In genomic region chr1:18481190-18481920, GRCh38 we compare ENCODE assay signal across 14 cellular contexts. TPM values are rescaled to one million over a fixed set of nuclear protein-coding genes. Genes with fewer than 3 reads are reported as not detected.
DNase-seq lines count a peak whose midpoint lies in the region; ATAC-seq and TF ChIP-seq lines count a peak whose summit lies in the region.
"Had no signal": no experiment of that assay in that cellular context is flagged by ENCODE, and none has a peak within 500 bp of the region (broad histone marks: within the 10 kb centered on the region; RNA-seq: fewer than 3 reads in every experiment).

No MANE protein-coding gene starts in this region.

- POLR2A ChIA-PET in OCI-LY7 (lab: Charles Lee), result interaction anchor here (1.6 kb wide), 1 partner anchor 9 kb away, joined by 4 read pairs; no protein-coding TSS in a partner anchor

- peak overlapping the region; percentile 93 for H3K27ac ChIP-seq in OCI-LY7 (ENCODE audit: low read depth, low read length, poor library complexity, severe bottlenecking)
- H3K27ac ChIP-seq in upper lobe of right lung, result peak overlapping the region; percentile 73
- H3K27ac ChIP-seq in effector memory CD4-positive, alpha-beta T cell (ENCODE audit: insufficient read depth, low read length, poor library complexity, severe bottlenecking), result no peak overlapping the region
- H3K27ac ChIP-seq: epithelial cell of prostate, SJSA1 had no signal

- TF ChIP-seq CTCF in OCI-LY7 (conservative IDR thresholded peaks at IDR 0.05; ENCODE audit: low read length), result no peak
- no peak for TF ChIP-seq CTCF in upper lobe of right lung (IDR thresholded peaks at IDR 0.05)

- H3K9me2 ChIP-seq in OCI-LY7 (ENCODE audit: insufficient read depth, low read length), result no peaks in the 10 kb centered on the region

- intact Hi-C loops in OCI-LY7 (cut with micrococcal nuclease; ENCODE audit: unreplicated experiment) (loop anchor here (2.0 to 5.0 kb wide), 5 partner anchors 49 to 1336 kb away; partner anchors contain the start of gene RNF186), upper lobe of right lung (cut with DNase I) (no loop called here)

- CTCF ChIA-PET in OCI-LY7 (lab: Charles Lee; ENCODE audit: unreplicated experiment), result interaction anchor here (1.8 kb wide), 1 partner anchor 9 kb away, joined by 4 read pairs; no protein-coding TSS in a partner anchor

- H2AFZ ChIP-seq in OCI-LY7 (ENCODE audit: low read length), result no peak overlapping the region

- no TSS peak for BruUV-seq in OCI-LY7 (replicated peaks; lab: Mats Ljungman, UMichigan)

- H3K79me2 ChIP-seq in OCI-LY7 (ENCODE audit: insufficient read depth, low read depth, low read length), result no peaks in the 10 kb centered on the region

- peak; percentile 23 for DNase-seq in NCI-H82 (lab: John Stamatoyannopoulos, UW)
- DNase-seq in NCI-H82 treated with DMSO at 0.1 percent for 48 hours (lab: John Stamatoyannopoulos, UW; ENCODE audit: unreplicated experiment), result no peak
- peak; percentile 94 for DNase-seq in OCI-LY7 (ENCODE audit: low spot score)
- DNase-seq in left lobe of liver (ENCODE audit: low spot score), result peak; percentile 57
- no peak for DNase-seq in upper lobe of right lung
- DNase-seq in HK-2 (ENCODE audit: unreplicated experiment), result no peak
- DNase-seq in effector memory CD4-positive, alpha-beta T cell, result no peak
- DNase-seq: activated CD4-positive, CD25-positive, alpha-beta regulatory T cell; GDM1; stimulated activated naive CD8-positive, alpha-beta T cell treated with anti-CD3 and anti-CD28 coated beads, Interleukin-15, Interleukin-2, amounts not matched to agents 100 U/mL and 50 U/mL, for 24 hours had no signal

- peak overlapping the region; percentile 68 for H3K4me2 ChIP-seq in OCI-LY7 (ENCODE audit: low read length)

- ATAC-seq in left lobe of liver (peak; percentile 40), upper lobe of right lung (no peak), HG02973 (IDR thresholded peaks at IDR 0.05; ENCODE audit: unreplicated experiment) (no peak)
- ATAC-seq: stimulated activated naive CD8-positive, alpha-beta T cell treated with anti-CD3 and anti-CD28 coated beads, Interleukin-15, Interleukin-2, amounts not matched to agents 100 U/mL and 50 U/mL, for 24 hours had no signal

- H3K4me1 ChIP-seq in OCI-LY7 (ENCODE audit: insufficient read depth, low read length, poor library complexity, severe bottlenecking) (peaks cover 57% of the 10 kb centered on the region), upper lobe of right lung (peaks cover 11% of the 10 kb centered on the region)
- no peaks in the 10 kb centered on the region for H3K4me1 ChIP-seq in effector memory CD4-positive, alpha-beta T cell (ENCODE audit: control insufficient read depth, insufficient read depth, low read length, poor library complexity, severe bottlenecking)
- H3K4me1 ChIP-seq: SJSA1 had no signal

- no peaks in the 10 kb centered on the region for H4K20me1 ChIP-seq in OCI-LY7 (ENCODE audit: insufficient read depth, low read length)

- peaks cover 7% of the 10 kb centered on the region for H3K27me3 ChIP-seq in upper lobe of right lung
- no peaks in the 10 kb centered on the region for H3K27me3 ChIP-seq in effector memory CD4-positive, alpha-beta T cell (replicated peaks; ENCODE audit: control insufficient read depth, insufficient read depth, low read length, poor library complexity, severe bottlenecking)
- H3K27me3 ChIP-seq: SJSA1 had no signal

- peak overlapping the region; percentile 52 for H3K4me3 ChIP-seq in OCI-LY7 (ENCODE audit: low read depth, low read length, poor library complexity, severe bottlenecking)
- peak overlapping the region; percentile 10 for H3K4me3 ChIP-seq in upper lobe of right lung
- H3K4me3 ChIP-seq in effector memory CD4-positive, alpha-beta T cell (ENCODE audit: insufficient read depth, low read depth, low read length, poor library complexity, severe bottlenecking), result no peak overlapping the region
- H3K4me3 ChIP-seq: SJSA1 had no signal

- H3K9me3 ChIP-seq in OCI-LY7 (ENCODE audit: low read length), result no peaks in the 10 kb centered on the region
- H3K9me3 ChIP-seq in upper lobe of right lung, result no peaks in the 10 kb centered on the region
- H3K9me3 ChIP-seq in effector memory CD4-positive, alpha-beta T cell (ENCODE audit: control insufficient read depth, low read length), result no peaks in the 10 kb centered on the region
- H3K9me3 ChIP-seq: SJSA1 had no signal

- H3K36me3 ChIP-seq in OCI-LY7 (ENCODE audit: insufficient read depth, low read length) (no peaks in the 10 kb centered on the region), upper lobe of right lung (no peaks in the 10 kb centered on the region)
- no peaks in the 10 kb centered on the region for H3K36me3 ChIP-seq in effector memory CD4-positive, alpha-beta T cell (ENCODE audit: control insufficient read depth, insufficient read depth, low read length)
- H3K36me3 ChIP-seq: SJSA1 had no signal

RNA-seq across cellular contexts. Expression of gene KLHDC7A, which starts 0.6 kb away (rescaled TPM):
- total RNA-seq in OCI-LY7 (2014; rRNA removed; shearing (Covaris generic)), result 2.6 and 3.5 TPM in 2 replicates
- total RNA-seq in OCI-LY7 (2022), result 0.59 and 0.91 TPM in 2 replicates
- total RNA-seq in left lobe of liver, result 8.7 TPM
- total RNA-seq in upper lobe of right lung, result 1.3 TPM
- total RNA-seq: activated T-helper 1 cell treated with anti-CD3 and anti-CD28 coated beads, Interleukin-12 subunit alpha, Interleukin-12 subunit beta, Interleukin-2, Interleukin-4 antibody, amounts not matched to agents 30 ng/mL and 10 ng/mL and 1 ng/mL, durations not matched to agents 14 hours and 24 hours and 36 hours; SJSA1 had no signal

Comparison
In these comparisons a context has a peak if more than half of its experiments do, and no peak if none do; other contexts are left out.
1. DNase-seq: peak in NCI-H82 (single experiment), OCI-LY7 (single experiment) and left lobe of liver (single experiment); none in NCI-H82 treated with DMSO at 0.1 percent for 48 hours (single experiment), upper lobe of right lung (single experiment), HK-2 (single experiment) and effector memory CD4-positive, alpha-beta T cell (0 of 3).